ENCODE assay signal across 1 cellular context in the genomic region with DNA sequence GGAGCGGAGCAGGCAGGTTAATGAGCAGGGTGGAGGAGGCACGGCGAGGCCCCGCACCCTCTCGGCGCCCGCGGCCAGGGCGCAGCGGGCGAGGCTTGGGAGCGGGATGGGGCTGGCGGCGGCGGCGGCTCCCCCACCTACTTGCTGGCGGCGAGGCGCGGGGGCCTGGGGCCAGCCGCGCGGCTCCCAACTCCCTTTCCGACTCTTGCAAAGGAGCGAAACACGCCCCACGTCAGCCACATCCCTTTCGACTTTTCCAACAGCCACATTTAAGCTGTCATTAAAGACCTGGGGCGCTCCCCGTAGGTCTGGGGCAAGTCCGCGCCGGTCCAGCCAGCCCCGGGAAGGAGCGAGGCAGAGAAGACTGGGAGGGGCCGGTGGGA.
TF ChIP-seq lines count a peak whose summit lies in the region.

No MANE protein-coding gene starts in this region.

TF ChIP-seq in SK-N-SH treated with all-trans-retinoic acid at 6 μM for 48 hours, 23 proteins besides CTCF, POLR2A, EP300 and RAD21 (continued from another document):
- TF ChIP-seq, protein P1, sequence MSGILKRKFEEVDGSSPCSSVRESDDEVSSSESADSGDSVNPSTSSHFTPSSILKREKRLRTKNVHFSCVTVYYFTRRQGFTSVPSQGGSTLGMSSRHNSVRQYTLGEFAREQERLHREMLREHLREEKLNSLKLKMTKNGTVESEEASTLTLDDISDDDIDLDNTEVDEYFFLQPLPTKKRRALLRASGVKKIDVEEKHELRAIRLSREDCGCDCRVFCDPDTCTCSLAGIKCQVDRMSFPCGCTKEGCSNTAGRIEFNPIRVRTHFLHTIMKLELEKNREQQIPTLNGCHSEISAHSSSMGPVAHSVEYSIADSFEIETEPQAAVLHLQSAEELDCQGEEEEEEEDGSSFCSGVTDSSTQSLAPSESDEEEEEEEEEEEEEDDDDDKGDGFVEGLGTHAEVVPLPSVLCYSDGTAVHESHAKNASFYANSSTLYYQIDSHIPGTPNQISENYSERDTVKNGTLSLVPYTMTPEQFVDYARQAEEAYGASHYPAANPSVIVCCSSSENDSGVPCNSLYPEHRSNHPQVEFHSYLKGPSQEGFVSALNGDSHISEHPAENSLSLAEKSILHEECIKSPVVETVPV (CRISPR knock-in tag; IDR thresholded peaks at IDR 0.05) = no peak
